Comparison of ENCODE assay signal across 15 cellular contexts in the genomic region with DNA sequence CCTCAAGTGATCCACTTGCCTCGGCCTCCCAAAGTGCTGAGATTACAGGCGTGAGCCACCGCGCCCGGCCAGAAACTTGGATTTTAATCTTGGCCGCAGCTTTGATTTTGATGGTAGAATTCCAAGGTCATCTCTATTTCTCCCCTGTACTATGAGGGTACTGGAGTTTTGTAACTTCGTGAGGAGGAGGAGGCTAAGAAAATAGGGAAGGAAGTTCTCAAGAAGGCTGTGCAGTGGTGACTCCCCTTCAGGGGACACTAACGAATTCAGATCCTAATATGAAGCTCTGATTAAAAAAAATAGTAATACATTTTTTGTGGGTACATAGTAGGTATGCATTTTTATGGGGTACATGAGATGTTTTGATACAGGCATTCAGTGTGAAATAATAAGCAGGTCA. TPM values are rescaled to one million over a fixed set of nuclear protein-coding genes. Genes with fewer than 3 reads are reported as not detected.
"Had no signal": no experiment of that assay in that cellular context is flagged by ENCODE, and none has a peak within 500 bp of the region (broad histone marks: within the 10 kb centered on the region; RNA-seq: fewer than 3 reads in every experiment).

No MANE protein-coding gene starts in this region.

- H3K27ac ChIP-seq: brain microvascular endothelial cell had no signal

- DNase-seq: activated CD4-positive, alpha-beta T cell treated with anti-CD3 and anti-CD28 coated beads for 4 hours; activated CD8-positive, alpha-beta T cell treated with anti-CD3 and anti-CD28 coated beads for 36 hours; activated naive CD8-positive, alpha-beta T cell treated with anti-CD3 and anti-CD28 coated beads, Interleukin-2, amount 10 ng/mL, durations not matched to agents 7 days and 5 days; activated T-cell treated with anti-CD3 and anti-CD28 coated beads, Interleukin-2, amount 50 U/mL, for 4 hours; anterior cingulate cortex; brain microvascular endothelial cell; cortex of kidney; effector CD4-positive, alpha-beta T cell; esophagus squamous epithelium; midbrain had no signal

- H3K27me3 ChIP-seq: brain microvascular endothelial cell, esophagus squamous epithelium, hepatocyte had no signal

- H3K4me2 ChIP-seq: hepatocyte had no signal

- H3K9me3 ChIP-seq: esophagus squamous epithelium had no signal

- ATAC-seq: activated CD8-positive, alpha-beta T cell treated with anti-CD3 and anti-CD28 coated beads for 36 hours; activated T-cell treated with anti-CD3 and anti-CD28 coated beads, Interleukin-2, amount 50 U/mL, for 4 hours; left lobe of liver; stimulated activated effector memory CD8-positive, alpha-beta T cell treated with anti-CD3 and anti-CD28 coated beads, Interleukin-12 subunit alpha, Interleukin-12 subunit beta, amount 100 ng/mL, for 72 hours; WTC11 had no signal

- H3K36me3 ChIP-seq: brain microvascular endothelial cell, esophagus squamous epithelium had no signal

- H3K4me3 ChIP-seq: esophagus squamous epithelium, hepatocyte had no signal

RNA-seq across cellular contexts. Expression of a gene that starts 55.9 kb away (rescaled TPM):
- total RNA-seq: activated CD8-positive, alpha-beta T cell treated with anti-CD3 and anti-CD28 coated beads for 36 hours; activated naive CD8-positive, alpha-beta T cell treated with anti-CD3 and anti-CD28 coated beads, Interleukin-2, amount 10 ng/mL, durations not matched to agents 7 days and 5 days; endothelial cell of umbilical vein had no signal
